In the genomic region with DNA sequence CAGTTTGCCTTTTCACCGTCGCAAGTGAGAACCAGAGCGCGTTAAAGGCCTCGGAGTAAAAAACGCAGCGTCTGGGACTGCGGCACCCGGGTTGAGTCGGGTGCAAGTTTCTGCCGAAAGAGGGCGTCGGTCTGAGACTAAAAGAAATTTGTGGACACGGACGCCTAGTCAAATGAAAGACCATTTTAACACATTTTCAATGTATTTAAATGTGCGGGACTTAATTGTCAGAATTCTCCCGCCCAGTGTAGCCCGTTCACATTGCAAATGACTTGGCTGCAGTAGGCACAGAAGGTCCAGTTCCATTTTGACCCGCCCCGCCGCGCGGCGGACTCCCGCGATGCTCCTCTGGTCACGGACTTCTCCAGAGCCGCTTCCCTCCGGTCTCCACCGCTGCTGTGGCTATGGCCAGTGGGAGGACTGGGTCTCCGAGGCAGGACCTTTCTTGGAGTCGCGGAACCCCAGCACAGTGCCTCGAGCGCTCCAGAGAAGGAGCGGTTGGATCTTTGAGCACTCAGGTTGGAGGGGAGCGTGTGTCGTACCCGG, we compare ENCODE assay signal across 7 cellular contexts. TPM values are rescaled to one million over a fixed set of nuclear protein-coding genes. Genes with fewer than 3 reads are reported as not detected.
DNase-seq lines count a peak whose midpoint lies in the region; ATAC-seq and TF ChIP-seq lines count a peak whose summit lies in the region.

No MANE protein-coding gene starts in this region.

- H3K27ac ChIP-seq in naive thymus-derived CD4-positive, alpha-beta T cell (ENCODE audit: low read depth, low read length), result no peak overlapping the region
- H3K27ac ChIP-seq in thymus (ENCODE audit: low read depth), result no peak overlapping the region

- POLR2A ChIA-PET in naive thymus-derived CD4-positive, alpha-beta T cell (lab: Charles Lee), result no interaction called here

- 1% methylated on average over 39 of the region's 39 CpGs for WGBS in thymus

- intact Hi-C loops in naive thymus-derived CD4-positive, alpha-beta T cell (cut with micrococcal nuclease), result loop anchor here in 1 of 2 donors (1.0 to 10.0 kb wide), 4 partner anchors 232 to 1225 kb away; partner anchors contain the start of gene RXFP3

- H3K9me3 Mint-ChIP-seq in naive thymus-derived CD4-positive, alpha-beta T cell, result peaks cover 0 to 4% (median 0%) of the 10 kb centered on the region in 11 donors

- H3K36me3 Mint-ChIP-seq in naive thymus-derived CD4-positive, alpha-beta T cell, result peaks cover 0 to 1% (median 0%) of the 10 kb centered on the region in 5 donors

- H3K27me3 Mint-ChIP-seq in naive thymus-derived CD4-positive, alpha-beta T cell, result peaks cover 63 to 73% (median 67%) of the 10 kb centered on the region in 5 donors

- peak overlapping the region in 1 of 9 donors; percentile 33 for H3K27ac Mint-ChIP-seq in naive thymus-derived CD4-positive, alpha-beta T cell

- H3K9me3 ChIP-seq in naive thymus-derived CD4-positive, alpha-beta T cell (ENCODE audit: control insufficient read depth in 2 of 3, low read length in 3 of 3), result no peaks in the 10 kb centered on the region
- H3K9me3 ChIP-seq in thymus (ENCODE audit: control insufficient read depth), result peaks cover 2% of the 10 kb centered on the region

- H3K36me3 ChIP-seq in naive thymus-derived CD4-positive, alpha-beta T cell (ENCODE audit: control insufficient read depth in 2 of 3, insufficient read depth in 3 of 3, low read length in 3 of 3), result no peaks in the 10 kb centered on the region
- no peaks in the 10 kb centered on the region for H3K36me3 ChIP-seq in thymus (ENCODE audit: control insufficient read depth, insufficient read depth)

- peak; percentile 62 for DNase-seq in NCI-H510A treated with DMSO at 0.1 percent for 48 hours (lab: John Stamatoyannopoulos, UW)
- DNase-seq in activated CD8-positive, alpha-beta memory T cell treated with anti-CD3 and anti-CD28 coated beads, Interleukin-2, amount 50 U/mL, for 48 hours, result peak; percentile 71
- DNase-seq in fibroblast of pulmonary artery (ENCODE audit: low read depth), result peak; percentile 78
- peak in 4 of 9 donors; percentile 15 to 57 (median 18) for DNase-seq in naive thymus-derived CD4-positive, alpha-beta T cell

- CTCF ChIA-PET in naive thymus-derived CD4-positive, alpha-beta T cell (lab: Charles Lee), result interaction anchor here (0.8 kb wide), 1 partner anchor 143 kb away, joined by 4 read pairs; no protein-coding TSS in a partner anchor

- peak; percentile 75 for TF ChIP-seq CTCF in GM12873 (IDR thresholded peaks at IDR 0.05; ENCODE audit: insufficient read depth, low read depth, low read length, missing control alignments)
- TF ChIP-seq CTCF in fibroblast of pulmonary artery (IDR thresholded peaks at IDR 0.05; ENCODE audit: low read length, missing control alignments), result peak; percentile 80

- peaks cover 0 to 7% of the 10 kb centered on the region in 2 donors for H3K27me3 ChIP-seq in naive thymus-derived CD4-positive, alpha-beta T cell (ENCODE audit: control insufficient read depth in 2 of 2, insufficient read depth in 2 of 2, low read length in 2 of 2)
- peaks cover 62% of the 10 kb centered on the region for H3K27me3 ChIP-seq in thymus (ENCODE audit: control insufficient read depth, insufficient read depth)

- peak overlapping the region; percentile 43 to 84 (median 74) for H3K4me3 Mint-ChIP-seq in naive thymus-derived CD4-positive, alpha-beta T cell

- ATAC-seq in HG02943 (IDR thresholded peaks at IDR 0.05; ENCODE audit: low read depth, unreplicated experiment), result peak; percentile 62
- ATAC-seq in naive thymus-derived CD4-positive, alpha-beta T cell, result peak; percentile 55

- peaks cover 3 to 7% of the 10 kb centered on the region in 2 donors for H3K4me1 ChIP-seq in naive thymus-derived CD4-positive, alpha-beta T cell (ENCODE audit: control insufficient read depth in 2 of 2, insufficient read depth in 2 of 2, low read length in 2 of 2)
- H3K4me1 ChIP-seq in thymus (ENCODE audit: control insufficient read depth, insufficient read depth, low read length), result no peaks in the 10 kb centered on the region

- peaks cover 18 to 35% (median 28%) of the 10 kb centered on the region in 7 donors for H3K4me1 Mint-ChIP-seq in naive thymus-derived CD4-positive, alpha-beta T cell

- H3K4me3 ChIP-seq in fibroblast of pulmonary artery (replicated peaks; ENCODE audit: low read depth, low read length) (peak overlapping the region; percentile 60), thymus (ENCODE audit: low read length) (peak overlapping the region; percentile 47)
- H3K4me3 ChIP-seq in naive thymus-derived CD4-positive, alpha-beta T cell (ENCODE audit: low read length), result peak overlapping the region; percentile 46

RNA-seq across cellular contexts. Expression of gene NPR3, which starts 1.3 kb away (rescaled TPM):
- 1 to 10 TPM in 1 of 5 experiments, under 1 TPM in 1, not detected in 3; 0.56 to 1.4 TPM for total RNA-seq in naive thymus-derived CD4-positive, alpha-beta T cell
- polyA plus RNA-seq in naive thymus-derived CD4-positive, alpha-beta T cell, result not detected
- 1.9 TPM for polyA plus RNA-seq in thymus
